In the genomic region with DNA sequence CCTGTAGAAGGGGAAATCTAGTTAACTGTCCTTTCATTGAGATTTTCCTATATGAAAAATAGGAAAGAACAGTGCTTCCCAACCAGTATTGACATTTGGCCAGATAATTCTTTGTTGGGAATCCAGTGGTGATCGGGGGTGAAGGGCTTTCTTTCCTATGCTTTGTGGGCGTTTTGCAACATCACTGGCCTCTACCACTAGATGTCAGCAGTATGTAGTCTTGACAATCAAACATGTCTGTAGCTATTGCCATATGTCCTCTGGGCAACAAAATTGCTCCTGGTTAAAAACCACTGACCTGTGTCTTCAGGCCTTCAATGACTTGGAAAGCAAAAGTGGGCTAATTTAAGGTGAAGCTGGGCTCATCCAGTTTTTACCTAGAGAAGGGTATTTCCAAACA, we compare ENCODE assay signal across 11 cellular contexts.
A peak's percentile ranks its signal among the peaks of the same experiment; 100 is the strongest.
DNase-seq lines count a peak whose midpoint lies in the region; ATAC-seq and TF ChIP-seq lines count a peak whose summit lies in the region.
"Had no signal": no experiment of that assay in that cellular context is flagged by ENCODE, and none has a peak within 500 bp of the region (broad histone marks: within the 10 kb centered on the region; RNA-seq: fewer than 3 reads in every experiment).

No MANE protein-coding gene starts in this region.

- H3K4me3 Mint-ChIP-seq in naive thymus-derived CD8-positive, alpha-beta T cell: no peak overlapping the region
- no peak overlapping the region for H3K4me3 Mint-ChIP-seq in stimulated activated effector memory CD8-positive, alpha-beta T cell treated with anti-CD3 and anti-CD28 coated beads, Interleukin-12 subunit alpha, Interleukin-12 subunit beta, amount 100 ng/mL, for 72 hours
- H3K4me3 Mint-ChIP-seq: mesothelial cell of epicardium; T-helper 1 cell treated with Interleukin-12 subunit alpha and Interleukin-12 subunit beta and Interleukin-4 antibody, amounts not matched to agents 30 μg/mL and 1 μg/mL, for 36 hours had no signal

- H3K36me3 Mint-ChIP-seq in naive thymus-derived CD8-positive, alpha-beta T cell: no peaks in the 10 kb centered on the region
- no peaks in the 10 kb centered on the region for H3K36me3 Mint-ChIP-seq in stimulated activated effector memory CD8-positive, alpha-beta T cell treated with anti-CD3 and anti-CD28 coated beads, Interleukin-12 subunit alpha, Interleukin-12 subunit beta, amount 100 ng/mL, for 72 hours

- no peaks in the 10 kb centered on the region for H3K9me3 ChIP-seq in AG04450 (ENCODE audit: control insufficient read depth, insufficient read depth, low read length)

- TF ChIP-seq CTCF in AG04450 (IDR thresholded peaks at IDR 0.05; ENCODE audit: low read depth, low read length) (peak; percentile 18; the same call in 1 of the 2 replicates), fibroblast of pulmonary artery (IDR thresholded peaks at IDR 0.05; ENCODE audit: low read length, missing control alignments) (peak; percentile 6)

- no peak overlapping the region for H3K27ac Mint-ChIP-seq in naive thymus-derived CD8-positive, alpha-beta T cell
- no peak overlapping the region for H3K27ac Mint-ChIP-seq in stimulated activated effector memory CD8-positive, alpha-beta T cell treated with anti-CD3 and anti-CD28 coated beads, Interleukin-12 subunit alpha, Interleukin-12 subunit beta, amount 100 ng/mL, for 72 hours
- H3K27ac Mint-ChIP-seq: mesothelial cell of epicardium; T-helper 1 cell treated with Interleukin-12 subunit alpha and Interleukin-12 subunit beta and Interleukin-4 antibody, amounts not matched to agents 30 μg/mL and 1 μg/mL, for 36 hours had no signal

- no peak overlapping the region for H3K27ac ChIP-seq in AG04450 (ENCODE audit: low read depth, low read length)
- H3K27ac ChIP-seq: body of pancreas had no signal

- POLR2A ChIA-PET in AG04450 (lab: Yijun Ruan, JAX): no interaction called here
- POLR2A ChIA-PET in naive thymus-derived CD8-positive, alpha-beta T cell (lab: Charles Lee): no interaction called here

- peak; percentile 60 for ATAC-seq in GM18907 (IDR thresholded peaks at IDR 0.05; ENCODE audit: unreplicated experiment)
- ATAC-seq in GM21619 (IDR thresholded peaks at IDR 0.05; ENCODE audit: unreplicated experiment): no peak
- ATAC-seq in naive thymus-derived CD8-positive, alpha-beta T cell: no peak
- no peak for ATAC-seq in stimulated activated effector memory CD8-positive, alpha-beta T cell treated with anti-CD3 and anti-CD28 coated beads, Interleukin-12 subunit alpha, Interleukin-12 subunit beta, amount 100 ng/mL, for 72 hours
- ATAC-seq: body of pancreas had no signal

- H3K4me3 ChIP-seq in AG04450 (ENCODE audit: low read depth, low read length) (no peak overlapping the region), fibroblast of pulmonary artery (replicated peaks; ENCODE audit: low read depth, low read length) (no peak overlapping the region)
- H3K4me3 ChIP-seq: body of pancreas had no signal

- peaks cover 0 to 20% (median 4%) of the 10 kb centered on the region in 9 donors for H3K9me3 Mint-ChIP-seq in naive thymus-derived CD8-positive, alpha-beta T cell
- peaks cover 5% of the 10 kb centered on the region for H3K9me3 Mint-ChIP-seq in stimulated activated effector memory CD8-positive, alpha-beta T cell treated with anti-CD3 and anti-CD28 coated beads, Interleukin-12 subunit alpha, Interleukin-12 subunit beta, amount 100 ng/mL, for 72 hours
- H3K9me3 Mint-ChIP-seq: T-helper 1 cell treated with Interleukin-12 subunit alpha and Interleukin-12 subunit beta and Interleukin-4 antibody, amounts not matched to agents 30 μg/mL and 1 μg/mL, for 36 hours had no signal

- CTCF ChIA-PET in AG04450 (lab: Charles Lee): no interaction called here

- H3K27me3 Mint-ChIP-seq in naive thymus-derived CD8-positive, alpha-beta T cell: no peaks in the 10 kb centered on the region

- H3K27me3 ChIP-seq in AG04450 (ENCODE audit: control insufficient read depth, insufficient read depth, low read length): no peaks in the 10 kb centered on the region
- H3K27me3 ChIP-seq: body of pancreas had no signal

- H3K4me1 Mint-ChIP-seq in naive thymus-derived CD8-positive, alpha-beta T cell: no peaks in the 10 kb centered on the region
- no peaks in the 10 kb centered on the region for H3K4me1 Mint-ChIP-seq in stimulated activated effector memory CD8-positive, alpha-beta T cell treated with anti-CD3 and anti-CD28 coated beads, Interleukin-12 subunit alpha, Interleukin-12 subunit beta, amount 100 ng/mL, for 72 hours

- DNase-seq in AG04450 (ENCODE audit: low read depth, low spot score) (no peak), NCI-H748 (lab: John Stamatoyannopoulos, UW; ENCODE audit: unreplicated experiment) (peak; percentile 65), fibroblast of pulmonary artery (ENCODE audit: low read depth) (no peak), NCI-H1092 (lab: John Stamatoyannopoulos, UW) (no peak)
- DNase-seq in naive thymus-derived CD8-positive, alpha-beta T cell: no peak
- DNase-seq in stimulated activated effector memory CD8-positive, alpha-beta T cell treated with anti-CD3 and anti-CD28 coated beads, Interleukin-12 subunit alpha, Interleukin-12 subunit beta, amount 100 ng/mL, for 72 hours (ENCODE audit: low spot score in 2 of 2): no peak
